In the genomic region with DNA sequence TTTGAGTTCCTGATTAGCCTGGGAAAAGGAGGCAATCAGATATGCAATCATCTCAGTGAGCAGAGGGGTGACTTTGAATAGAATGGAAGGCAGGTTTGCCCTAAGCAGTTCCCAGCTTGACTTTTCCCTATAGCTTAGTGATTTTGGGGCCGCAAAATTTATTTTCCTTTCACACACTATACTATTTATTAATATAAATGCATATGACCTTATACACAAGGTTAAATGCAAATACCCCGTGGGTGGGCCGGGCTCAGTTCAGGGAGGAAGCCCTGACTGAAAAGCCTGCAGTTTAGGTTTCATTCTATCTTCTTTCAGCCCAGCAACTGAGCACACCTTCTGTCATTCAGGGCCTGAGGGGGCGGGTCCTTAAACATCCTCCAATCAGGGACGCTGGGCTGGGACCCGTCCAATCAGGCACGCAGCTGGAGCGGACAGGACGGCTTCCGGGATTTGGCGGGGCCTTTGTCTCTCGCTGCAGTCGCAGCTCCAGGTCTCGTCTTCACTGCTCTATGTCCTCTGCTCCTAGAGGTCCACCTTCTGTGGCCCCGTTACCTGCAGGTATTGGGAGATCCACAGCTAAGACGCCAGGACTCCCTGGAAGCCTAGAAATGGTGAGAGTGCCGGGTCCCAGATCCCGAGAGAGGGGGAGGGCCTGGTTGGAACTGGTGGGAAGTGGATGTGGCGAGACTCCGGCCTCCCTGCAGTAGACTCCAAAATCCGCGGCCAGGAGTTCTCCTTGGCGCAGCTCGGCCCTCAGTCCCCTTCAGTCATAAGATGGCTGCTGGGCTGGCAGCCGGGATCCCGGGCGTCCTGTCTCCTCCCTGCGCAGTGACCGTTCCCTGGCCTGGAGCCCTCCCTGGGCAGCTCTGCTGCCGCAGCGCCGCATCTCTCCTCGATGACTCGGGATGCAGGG, we compare ENCODE assay signal across 8 cellular contexts. TPM values are rescaled to one million over a fixed set of nuclear protein-coding genes. Genes with fewer than 3 reads are reported as not detected.
DNase-seq lines count a peak whose midpoint lies in the region; ATAC-seq and TF ChIP-seq lines count a peak whose summit lies in the region.

A gene (plus strand): TSS at position 468 of the 916 bp plus-strand sequence. CDS start 45 bp downstream, at position 513.

- no peaks in the 10 kb centered on the region for H3K27me3 Mint-ChIP-seq in activated naive CD4-positive, alpha-beta T cell treated with anti-CD3 and anti-CD28 coated beads, Interleukin-2, amount 50 U/mL, for 24 hours
- H3K27me3 Mint-ChIP-seq in osteocyte (ENCODE audit: unreplicated experiment) = no peaks in the 10 kb centered on the region

- peaks cover 4% of the 10 kb centered on the region for H3K4me1 ChIP-seq in thymus (ENCODE audit: control insufficient read depth, insufficient read depth, low read length)

- H3K27ac Mint-ChIP-seq in activated naive CD4-positive, alpha-beta T cell treated with anti-CD3 and anti-CD28 coated beads, Interleukin-2, amount 50 U/mL, for 24 hours = peak within 1 kb of the TSS; percentile 84
- H3K27ac Mint-ChIP-seq in osteocyte (ENCODE audit: unreplicated experiment) = peak within 1 kb of the TSS; percentile 98

- H3K4me3 ChIP-seq in GM08714 (ENCODE audit: low read length) (peak within 1 kb of the TSS; percentile 73), SK-N-MC (peak within 1 kb of the TSS; percentile 97), thymus (ENCODE audit: low read length) (peak within 1 kb of the TSS; percentile 68)

- peaks cover 47% of the 10 kb centered on the region for H3K4me1 Mint-ChIP-seq in activated naive CD4-positive, alpha-beta T cell treated with anti-CD3 and anti-CD28 coated beads, Interleukin-2, amount 50 U/mL, for 24 hours
- peaks cover 40% of the 10 kb centered on the region for H3K4me1 Mint-ChIP-seq in osteocyte (ENCODE audit: unreplicated experiment)

- no peaks in the 10 kb centered on the region for H3K9me3 ChIP-seq in SK-N-MC (ENCODE audit: low read depth, low read length)
- H3K9me3 ChIP-seq in thymus (ENCODE audit: control insufficient read depth) = no peaks in the 10 kb centered on the region

- peak; percentile 99 for ATAC-seq in HG02588 (IDR thresholded peaks at IDR 0.05; ENCODE audit: unreplicated experiment)

- TF ChIP-seq CTCF in osteocyte (IDR thresholded peaks at IDR 0.05) = no peak

- under 1% methylated on average over 34 of the region's 34 CpGs for WGBS in thymus

- DNase-seq in NCI-H1048 (lab: John Stamatoyannopoulos, UW) (peak; percentile 82), SK-N-MC (ENCODE audit: low read depth, low spot score) (peak; percentile 48), head of caudate nucleus (peak; percentile 86 to 98 (median 94)), osteocyte (ENCODE audit: extremely low spot score, unreplicated experiment) (peak; percentile 95)

- peak within 1 kb of the TSS; percentile 97 for H3K4me3 Mint-ChIP-seq in activated naive CD4-positive, alpha-beta T cell treated with anti-CD3 and anti-CD28 coated beads, Interleukin-2, amount 50 U/mL, for 24 hours
- peak within 1 kb of the TSS; percentile 96 for H3K4me3 Mint-ChIP-seq in osteocyte (ENCODE audit: unreplicated experiment)

- H3K36me3 ChIP-seq in SK-N-MC (ENCODE audit: insufficient read depth, low read length) = peaks cover 20% of the 10 kb centered on the region
- peaks cover 2% of the 10 kb centered on the region for H3K36me3 ChIP-seq in thymus (ENCODE audit: control insufficient read depth, insufficient read depth)

- intact Hi-C loops in head of caudate nucleus (cut with DNase I) = no loop called here

- peak within 1 kb of the TSS; percentile 91 for H3K9ac ChIP-seq in SK-N-MC (ENCODE audit: insufficient read length)

- peaks cover 2% of the 10 kb centered on the region for H3K36me3 Mint-ChIP-seq in activated naive CD4-positive, alpha-beta T cell treated with anti-CD3 and anti-CD28 coated beads, Interleukin-2, amount 50 U/mL, for 24 hours
- no peaks in the 10 kb centered on the region for H3K36me3 Mint-ChIP-seq in osteocyte (ENCODE audit: unreplicated experiment)

- no peaks in the 10 kb centered on the region for H3K27me3 ChIP-seq in thymus (ENCODE audit: control insufficient read depth, insufficient read depth)

- H3K27ac ChIP-seq in SK-N-MC (0 out of 2 replicates have a peak within 1 kb of the TSS, but pooled peaks have one; percentile 36), thymus (ENCODE audit: low read depth) (peak within 1 kb of the TSS; percentile 73)

- no peaks in the 10 kb centered on the region for H3K9me3 Mint-ChIP-seq in activated naive CD4-positive, alpha-beta T cell treated with anti-CD3 and anti-CD28 coated beads, Interleukin-2, amount 50 U/mL, for 24 hours
- H3K9me3 Mint-ChIP-seq in osteocyte (ENCODE audit: unreplicated experiment) = no peaks in the 10 kb centered on the region

RNA-seq across cellular contexts. Expression of the gene that starts here (rescaled TPM):
- 1.8 and 2.8 TPM in 2 replicates for total RNA-seq in osteocyte
- polyA plus RNA-seq in thymus = 6.6 TPM

Comparison
In these comparisons a context has a peak if more than half of its experiments do, and no peak if none do; other contexts are left out.
1. Peak in every context shown above with its lines: DNase-seq, ATAC-seq, H3K4me3 ChIP-seq and H3K27ac ChIP-seq.